ENCODE assay signal across 1 cellular context in genomic region chr3:149235599-149236424, GRCh38.
TF ChIP-seq lines count a peak whose summit lies in the region.

No MANE protein-coding gene starts in this region.

TF ChIP-seq in HepG2, 621 proteins besides CTCF, POLR2A, EP300 and RAD21 (continued from another document and continues in another):
- peak; percentile 84; the same call in 1 of the 2 replicates for TF ChIP-seq ZGPAT (CRISPR knock-in tag; IDR thresholded peaks at IDR 0.05)
- TF ChIP-seq HHEX (CRISPR knock-in tag; IDR thresholded peaks at IDR 0.05) = peak; percentile 45; the same call in 1 of the 2 replicates
- TF ChIP-seq ZNF121 (CRISPR knock-in tag; IDR thresholded peaks at IDR 0.05) = no peak
- TF ChIP-seq LCORL (IDR thresholded peaks at IDR 0.05) = no peak
- TF ChIP-seq LCORL (CRISPR knock-in tag; IDR thresholded peaks at IDR 0.05) = 0 out of 2 replicates have a peak, but pooled peaks have one; percentile 61
- TF ChIP-seq NCOR1 (IDR thresholded peaks at IDR 0.05; ENCODE audit: borderline replicate concordance, low read length) = peak; percentile 76; the same call in 1 of the 2 replicates
- peak; percentile 27 for TF ChIP-seq PHF5A (CRISPR knock-in tag; IDR thresholded peaks at IDR 0.05; ENCODE audit: low read depth, unreplicated experiment)
- TF ChIP-seq ZNF275 (CRISPR knock-in tag; IDR thresholded peaks at IDR 0.05; ENCODE audit: borderline replicate concordance) = 0 out of 2 replicates have a peak, but pooled peaks have one; percentile 20
- peak; percentile 69 for TF ChIP-seq PPARG (CRISPR knock-in tag; conservative IDR thresholded peaks at IDR 0.05)
- TF ChIP-seq MAFF (IDR thresholded peaks at IDR 0.05; ENCODE audit: low read depth, low read length) = peak; percentile 88
- peak; percentile 32; the same call in 1 of the 2 replicates for TF ChIP-seq ZNF343 (CRISPR knock-in tag; IDR thresholded peaks at IDR 0.05)
- TF ChIP-seq HMG20A (CRISPR knock-in tag; IDR thresholded peaks at IDR 0.05; ENCODE audit: borderline replicate concordance) = peak; percentile 86
- peak; percentile 28 for TF ChIP-seq HOMEZ (CRISPR knock-in tag; IDR thresholded peaks at IDR 0.05; ENCODE audit: low read depth)
- peak; percentile 52; the same call in 1 of the 2 replicates for TF ChIP-seq TOPORS (CRISPR knock-in tag; IDR thresholded peaks at IDR 0.05)
- peak; percentile 35; the same call in 1 of the 2 replicates for TF ChIP-seq CHD4 (IDR thresholded peaks at IDR 0.05; ENCODE audit: borderline replicate concordance, low read length)
- TF ChIP-seq SMARCE1 (IDR thresholded peaks at IDR 0.05; ENCODE audit: borderline replicate concordance) = no peak
- 0 out of 2 replicates have a peak, but pooled peaks have one; percentile 40 for TF ChIP-seq ZNF234 (CRISPR knock-in tag; conservative IDR thresholded peaks at IDR 0.05)
- TF ChIP-seq PITX1 (CRISPR knock-in tag; IDR thresholded peaks at IDR 0.05) = peak; percentile 87
- TF ChIP-seq PHB2 (IDR thresholded peaks at IDR 0.05; ENCODE audit: partially characterized antibody) = no peak
- TF ChIP-seq ARID3A (IDR thresholded peaks at IDR 0.05; ENCODE audit: low read depth, low read length) = 0 out of 2 replicates have a peak, but pooled peaks have one; percentile 38
- TF ChIP-seq MAFK (conservative IDR thresholded peaks at IDR 0.05 in 1 of 2, IDR thresholded peaks at IDR 0.05 in 1 of 2; ENCODE audit: low read length in 2 of 2) = peak; percentile 81 to 89
- TF ChIP-seq CBFB (CRISPR knock-in tag; IDR thresholded peaks at IDR 0.05) = peak; percentile 23; the same call in 1 of the 2 replicates
- TF ChIP-seq THAP11 (CRISPR knock-in tag; IDR thresholded peaks at IDR 0.05) = 0 out of 2 replicates have a peak, but pooled peaks have one; percentile 31
- peak; percentile 74; the same call in 1 of the 2 replicates for TF ChIP-seq ZFP91 (CRISPR knock-in tag; IDR thresholded peaks at IDR 0.05; ENCODE audit: borderline replicate concordance)
- TF ChIP-seq ZMYM3 (CRISPR knock-in tag; IDR thresholded peaks at IDR 0.05) = 0 out of 2 replicates have a peak, but pooled peaks have one; percentile 37
- TF ChIP-seq ZSCAN5A (CRISPR knock-in tag; IDR thresholded peaks at IDR 0.05; ENCODE audit: borderline replicate concordance) = peak; percentile 77; the same call in 1 of the 2 replicates
- peak; percentile 64; the same call in 1 of the 2 replicates for TF ChIP-seq ZNF503 (CRISPR knock-in tag; IDR thresholded peaks at IDR 0.05)
- peak; percentile 94 for TF ChIP-seq FOXA3 (CRISPR knock-in tag; IDR thresholded peaks at IDR 0.05)
- peak; percentile 65; the same call in 1 of the 2 replicates for TF ChIP-seq AHDC1 (CRISPR knock-in tag; IDR thresholded peaks at IDR 0.05; ENCODE audit: borderline replicate concordance)
- TF ChIP-seq MIXL1 (CRISPR knock-in tag; IDR thresholded peaks at IDR 0.05) = peak; percentile 89
- TF ChIP-seq ZBTB7A (CRISPR knock-in tag; IDR thresholded peaks at IDR 0.05) = peak; percentile 70; the same call in 1 of the 2 replicates
- TF ChIP-seq ZBED4 (CRISPR knock-in tag; IDR thresholded peaks at IDR 0.05; ENCODE audit: borderline replicate concordance) = peak; percentile 66; the same call in 1 of the 2 replicates
- 0 out of 2 replicates have a peak, but pooled peaks have one; percentile 27 for TF ChIP-seq SETDB1 (CRISPR knock-in tag; IDR thresholded peaks at IDR 0.05; ENCODE audit: borderline replicate concordance)
- TF ChIP-seq DRAP1 (CRISPR knock-in tag; IDR thresholded peaks at IDR 0.05) = peak; percentile 17; the same call in 1 of the 2 replicates
- TF ChIP-seq NFIC (IDR thresholded peaks at IDR 0.05; ENCODE audit: low read length) = peak; percentile 86
